8 cellular contexts compared by ENCODE assay signal in genomic region chr1:151990058-151990855, GRCh38. TPM values are rescaled to one million over a fixed set of nuclear protein-coding genes. Genes with fewer than 3 reads are reported as not detected.
DNase-seq lines count a peak whose midpoint lies in the region; ATAC-seq and TF ChIP-seq lines count a peak whose summit lies in the region.

No MANE protein-coding gene starts in this region.

- DNase-seq in heart left ventricle (no peak), left ventricle myocardium superior (no peak), adrenal gland (no peak), left kidney (ENCODE audit: low read depth, low spot score) (peak; percentile 18), transverse colon (no peak), NCI-H2081 treated with DMSO at 0.1 percent for 48 hours (lab: John Stamatoyannopoulos, UW) (no peak), islet precursor cell (no peak)
- DNase-seq in stimulated activated CD4-positive, alpha-beta T cell treated with anti-CD3 and anti-CD28 coated beads, Interleukin-2, amount 100 ng/mL, for 24 hours, result no peak

- no peak for ATAC-seq in heart left ventricle
- no peak for ATAC-seq in left ventricle myocardium superior

- TF ChIP-seq POLR2A in heart left ventricle (IDR thresholded peaks at IDR 0.05), result no peak
- TF ChIP-seq POLR2A in adrenal gland (IDR thresholded peaks at IDR 0.05), result no peak
- no peak for TF ChIP-seq POLR2A in transverse colon (IDR thresholded peaks at IDR 0.05)

- H3K27me3 ChIP-seq in heart left ventricle (no peaks in the 10 kb centered on the region), adrenal gland (no peaks in the 10 kb centered on the region), transverse colon (no peaks in the 10 kb centered on the region)

- TF ChIP-seq CTCF in heart left ventricle (IDR thresholded peaks at IDR 0.05) (no peak), adrenal gland (IDR thresholded peaks at IDR 0.05) (no peak), transverse colon (IDR thresholded peaks at IDR 0.05) (no peak)

- no peaks in the 10 kb centered on the region for H3K9me3 ChIP-seq in heart left ventricle
- H3K9me3 ChIP-seq in adrenal gland (replicated peaks in 1 of 3), result no peaks in the 10 kb centered on the region
- no peaks in the 10 kb centered on the region for H3K9me3 ChIP-seq in transverse colon

- TF ChIP-seq EP300 in transverse colon (IDR thresholded peaks at IDR 0.05; ENCODE audit: low read depth), result no peak

- in situ Hi-C loops in transverse colon (cut with MboI; ENCODE audit: low pct_ligation_motif_present in 1 of 4, low pct_unique_long_range_greater_than_20kb in 1 of 4, low sequenced_read_pairs in 3 of 4), result no loop called here

- H3K27ac ChIP-seq in heart left ventricle (peak overlapping the region in 11 of 12 donors; percentile 21 to 92 (median 61)), adrenal gland (peak overlapping the region; percentile 10 to 89 (median 75)), transverse colon (peak overlapping the region; percentile 93 to 97 (median 94))

- H3K4me1 ChIP-seq in heart left ventricle (peaks cover 10 to 78% (median 57%) of the 10 kb centered on the region in 12 donors), adrenal gland (replicated peaks in 1 of 2) (peaks cover 48 to 77% of the 10 kb centered on the region in 2 donors), transverse colon (peaks cover 41 to 80% (median 62%) of the 10 kb centered on the region in 4 donors)

- 53 to 66% (median 59%) methylated on average over 5 of the region's 5 CpGs for WGBS in heart left ventricle, 4 donors
- 64 to 77% (median 71%) methylated on average over 5 of the region's 5 CpGs for WGBS in adrenal gland, 4 donors
- WGBS in transverse colon (ENCODE audit: low coverage in 1 of 2), 2 donors, result 51 to 52% methylated on average over 3 to 5 of the region's 5 CpGs

- peaks cover 0 to 20% (median 9%) of the 10 kb centered on the region in 9 donors for H3K36me3 ChIP-seq in heart left ventricle
- H3K36me3 ChIP-seq in adrenal gland (replicated peaks in 1 of 2), result peaks cover 0 to 7% of the 10 kb centered on the region in 2 donors
- peaks cover 0 to 8% (median 4%) of the 10 kb centered on the region in 4 donors for H3K36me3 ChIP-seq in transverse colon

- intact Hi-C loops in heart left ventricle (cut with DNase I), result loop anchor here in 4 of 10 donors (1.0 to 5.0 kb wide), 3 partner anchors 19 to 43 kb away; no protein-coding TSS in a partner anchor
- intact Hi-C loops in left ventricle myocardium superior (cut with micrococcal nuclease), result no loop called here
- intact Hi-C loops in adrenal gland (cut with DNase I), result no loop called here
- intact Hi-C loops in transverse colon (cut with DNase I; ENCODE audit: low total_unique reads), result no loop called here

- H3K4me3 ChIP-seq in heart left ventricle (peak overlapping the region in 6 of 12 donors; percentile 74 to 97 (median 89)), adrenal gland (no peak overlapping the region), transverse colon (peak overlapping the region in 1 of 4 donors; percentile 72)

RNA-seq across cellular contexts. Expression of gene S100A10, which starts 3.4 kb away (rescaled TPM):
- total RNA-seq in heart left ventricle (100 to 1,000 TPM in 7 of 9 donors, 10 to 100 TPM in 2; 55.5 to 403 (median 156) TPM), left ventricle myocardium superior (201 TPM), adrenal gland (100 to 1,000 TPM in 5 of 8 donors, 10 to 100 TPM in 3; 66.7 to 463 (median 262) TPM), transverse colon (100 to 1,000 TPM in 3 of 4 donors, 10 to 100 TPM in 1; 59.1 to 289 (median 251) TPM)
- polyA plus RNA-seq in heart left ventricle (100 to 1,000 TPM; 258 to 387 TPM), adrenal gland (100 to 1,000 TPM; 439 to 860 (median 798) TPM)

RNA-seq across cellular contexts. Expression of gene S100A11, which starts 46.5 kb away (rescaled TPM):
- total RNA-seq in heart left ventricle, result 100 to 1,000 TPM in 4 of 9 donors, 10 to 100 TPM in 5; 44.9 to 368 (median 80.7) TPM
- 100 to 1,000 TPM; 179 to 571 TPM for polyA plus RNA-seq in heart left ventricle
- 65.8 TPM for total RNA-seq in left ventricle myocardium superior
- total RNA-seq in adrenal gland, result 100 to 1,000 TPM in 6 of 8 donors, 10 to 100 TPM in 2; 66.8 to 251 (median 145) TPM
- polyA plus RNA-seq in adrenal gland, result 1,000 to 10,000 TPM in 1 of 3 donors, 100 to 1,000 TPM in 2; 308 to 1,160 (median 987) TPM
- 100 to 1,000 TPM in 1 of 4 donors, 10 to 100 TPM in 3; 35.6 to 108 (median 54.8) TPM for total RNA-seq in transverse colon
